In the genomic region with DNA sequence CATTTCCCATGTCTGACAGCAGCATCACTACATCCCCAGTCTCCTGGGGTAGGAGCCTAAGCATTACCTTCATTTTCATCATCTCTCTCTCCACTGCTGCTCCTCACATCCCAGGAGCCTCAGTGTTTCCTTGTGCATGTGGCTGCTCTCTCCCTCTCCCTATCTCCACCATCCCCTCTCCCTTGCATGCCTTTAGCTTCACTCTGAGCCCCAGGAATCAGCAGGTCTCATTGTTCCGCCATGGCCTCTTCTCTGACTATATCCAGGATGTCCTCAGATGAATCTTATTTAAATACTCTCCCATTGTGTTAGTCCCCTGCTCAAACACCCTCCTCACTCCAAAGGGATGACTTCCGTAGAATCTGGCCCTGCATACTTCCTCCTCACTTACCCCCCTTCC, we compare ENCODE assay signal across 1 cellular context.
TF ChIP-seq lines count a peak whose summit lies in the region.

No MANE protein-coding gene starts in this region.

TF ChIP-seq in GM23338, 12 proteins besides CTCF, POLR2A, EP300 and RAD21 (continued from another document):
- no peak for TF ChIP-seq POLR2AphosphoS5 (IDR thresholded peaks at IDR 0.05; ENCODE audit: low read depth)
- TF ChIP-seq EZH2phosphoT487 (IDR thresholded peaks at IDR 0.05; ENCODE audit: unreplicated experiment): no peak
- TF ChIP-seq ZNF114 (CRISPR knock-in tag; IDR thresholded peaks at IDR 0.05): no peak
- TF ChIP-seq NANOG (IDR thresholded peaks at IDR 0.05; ENCODE audit: borderline replicate concordance): no peak
